7 cellular contexts compared by ENCODE assay signal in genomic region chr19:49514151-49514550, GRCh38. TPM values are rescaled to one million over a fixed set of nuclear protein-coding genes. Genes with fewer than 3 reads are reported as not detected.
DNase-seq lines count a peak whose midpoint lies in the region; ATAC-seq and TF ChIP-seq lines count a peak whose summit lies in the region.
"Had no signal": no experiment of that assay in that cellular context is flagged by ENCODE, and none has a peak within 500 bp of the region (broad histone marks: within the 10 kb centered on the region; RNA-seq: fewer than 3 reads in every experiment).

No MANE protein-coding gene starts in this region.

- H3K23ac ChIP-seq in trophoblast cell (ENCODE audit: low read length) = no peak overlapping the region

- no peak for TF ChIP-seq CTCF in body of pancreas (IDR thresholded peaks at IDR 0.05)

- H3K79me2 ChIP-seq in trophoblast cell (ENCODE audit: control insufficient read depth, insufficient read depth, low read length, poor library complexity) = no peaks in the 10 kb centered on the region

- WGBS in body of pancreas, 2 donors = 32 to 41% methylated on average over 9 to 15 of the region's 21 CpGs
- WGBS in trophoblast cell (ENCODE audit: extremely low coverage, insufficient coverage, insufficient read length) = no CpG with 5 or more reads among the region's 21 CpGs

- peaks cover 38% of the 10 kb centered on the region for H3K4me1 ChIP-seq in body of pancreas
- peaks cover 8 to 10% of the 10 kb centered on the region in 2 experiments for H3K4me1 ChIP-seq in trophoblast cell (ENCODE audit: control insufficient read depth in 1 of 2, insufficient read depth in 2 of 2, low read length in 2 of 2)

- peak overlapping the region; percentile 48 for H2AK5ac ChIP-seq in trophoblast cell (ENCODE audit: low read length)

- no peak overlapping the region for H2BK12ac ChIP-seq in trophoblast cell (ENCODE audit: low read length)

- H3K4me2 ChIP-seq in trophoblast cell (ENCODE audit: low read length) = no peak overlapping the region

- no peak overlapping the region for H4K8ac ChIP-seq in trophoblast cell (ENCODE audit: low read depth, low read length)

- H3K79me1 ChIP-seq in trophoblast cell (ENCODE audit: low read length) = peaks cover 7% of the 10 kb centered on the region

- DNase-seq in Jurkat, Clone E6-1 (ENCODE audit: low read depth, low spot score) = no peak
- peak in 3 of 4 donors; percentile 61 to 71 (median 66) for DNase-seq in body of pancreas
- peak; percentile 34 to 55 for DNase-seq in trophoblast cell
- no peak for DNase-seq in stimulated activated naive CD4-positive, alpha-beta T cell treated with Interleukin-2 at 50 U/mL for 16 hours (lab: John Stamatoyannopoulos, UW)
- no peak for DNase-seq in SKM-1 (lab: John Stamatoyannopoulos, UW; ENCODE audit: unreplicated experiment)
- DNase-seq: substantia nigra had no signal

- H3K4ac ChIP-seq in trophoblast cell (ENCODE audit: low read depth, low read length) = no peak overlapping the region

- H2BK120ac ChIP-seq in trophoblast cell (ENCODE audit: insufficient read depth, low read length, poor library complexity) = no peak overlapping the region

- no peak overlapping the region for H3K14ac ChIP-seq in trophoblast cell (ENCODE audit: low read length)

- H3K18ac ChIP-seq in trophoblast cell (ENCODE audit: low read length) = peak overlapping the region; percentile 33

- H3K36me3 ChIP-seq in body of pancreas (replicated peaks in 1 of 2; ENCODE audit: insufficient read depth in 1 of 2, low read depth in 2 of 2) (no peaks in the 10 kb centered on the region), trophoblast cell (ENCODE audit: control insufficient read depth in 1 of 2, insufficient read depth in 2 of 2, low read length in 2 of 2) (peaks cover 0 to 3% of the 10 kb centered on the region in 2 experiments)

- TF ChIP-seq POLR2A in body of pancreas (IDR thresholded peaks at IDR 0.05) = peak in 1 of 3 donors; percentile 24

- H3K27me3 ChIP-seq in body of pancreas = no peaks in the 10 kb centered on the region
- H3K27me3 ChIP-seq in trophoblast cell (ENCODE audit: insufficient read depth, low read length) = no peaks in the 10 kb centered on the region

- H2BK5ac ChIP-seq in trophoblast cell (ENCODE audit: low read depth, low read length, poor library complexity) = peak overlapping the region; percentile 35

- H3K9ac ChIP-seq in trophoblast cell (ENCODE audit: low read length) = no peak overlapping the region

- peak overlapping the region; percentile 70 for H3K4me3 ChIP-seq in Jurkat, Clone E6-1 (ENCODE audit: low read length)
- peak overlapping the region in 1 of 2 donors; percentile 45 for H3K4me3 ChIP-seq in body of pancreas
- no peak overlapping the region for H3K4me3 ChIP-seq in trophoblast cell (ENCODE audit: low read depth, low read length)

- no peak overlapping the region for H4K91ac ChIP-seq in trophoblast cell (ENCODE audit: low read depth, low read length)

- intact Hi-C loops in body of pancreas (cut with DNase I) = no loop called here

- H3K9me3 ChIP-seq in body of pancreas = no peaks in the 10 kb centered on the region
- no peaks in the 10 kb centered on the region for H3K9me3 ChIP-seq in trophoblast cell (ENCODE audit: insufficient read depth, low read depth, low read length)

- no peak overlapping the region for H2AFZ ChIP-seq in trophoblast cell (ENCODE audit: insufficient read depth, low read length, poor library complexity)

- ATAC-seq in body of pancreas (peak; percentile 65), GM21390 (IDR thresholded peaks at IDR 0.05; ENCODE audit: unreplicated experiment) (no peak)

- H4K12ac ChIP-seq in trophoblast cell (ENCODE audit: low read depth, low read length) = peak overlapping the region; percentile 31

- H3K27ac ChIP-seq in body of pancreas = peak overlapping the region in 2 of 4 donors; percentile 78 to 84
- no peak overlapping the region for H3K27ac ChIP-seq in trophoblast cell (ENCODE audit: low read depth, low read length)

RNA-seq across cellular contexts. Expression of gene FCGRT, which starts 1.7 kb away (rescaled TPM):
- polyA plus RNA-seq in Jurkat, Clone E6-1 (2012; ENCODE audit: insufficient read depth, insufficient read length) = 68.6 TPM
- 100 to 1,000 TPM; 117 to 121 TPM for total RNA-seq in body of pancreas
- polyA plus RNA-seq in trophoblast cell (2013) = 35.6 and 38.5 TPM in 2 replicates

RNA-seq across cellular contexts. Expression of gene RCN3, which starts 13.7 kb away (rescaled TPM):
- 9.3 TPM for polyA plus RNA-seq in Jurkat, Clone E6-1 (2012; ENCODE audit: insufficient read depth, insufficient read length)
- 10 to 100 TPM; 11.9 to 39.9 TPM for total RNA-seq in body of pancreas
- polyA plus RNA-seq in trophoblast cell (2013) = 8.2 and 9.4 TPM in 2 replicates

RNA-seq across cellular contexts. Expression of gene RPS11, which starts 17.9 kb away (rescaled TPM):
- polyA plus RNA-seq in Jurkat, Clone E6-1 (2012; ENCODE audit: insufficient read depth, insufficient read length) = 3,956 TPM
- total RNA-seq in body of pancreas = 1,000 to 10,000 TPM; 1,400 to 1,772 TPM
- polyA plus RNA-seq in trophoblast cell (2013) = 3,613 and 3,657 TPM in 2 replicates

RNA-seq across cellular contexts. Expression of gene RPL13A, which starts 26.7 kb away (rescaled TPM):
- 3,715 TPM for polyA plus RNA-seq in Jurkat, Clone E6-1 (2012; ENCODE audit: insufficient read depth, insufficient read length)
- 1,000 to 10,000 TPM; 1,758 to 2,456 TPM for total RNA-seq in body of pancreas
- polyA plus RNA-seq in trophoblast cell (2013) = 4,404 and 4,537 TPM in 2 replicates

RNA-seq across cellular contexts. Expression of gene FLT3LG, which starts 40.1 kb away (rescaled TPM):
- 14.7 TPM for polyA plus RNA-seq in Jurkat, Clone E6-1 (2012; ENCODE audit: insufficient read depth, insufficient read length)
- total RNA-seq in body of pancreas = under 1 TPM; 0.52 to 0.66 TPM
- 0.29 and 0.55 TPM in 2 replicates for polyA plus RNA-seq in trophoblast cell (2013)

Comparison
In these comparisons a context has a peak if more than half of its experiments do, and no peak if none do; other contexts are left out.
1. DNase-seq: peak in body of pancreas (3 of 4) and trophoblast cell (2 of 2); none in Jurkat, Clone E6-1 (single experiment), stimulated activated naive CD4-positive, alpha-beta T cell treated with Interleukin-2 at 50 U/mL for 16 hours (single experiment) and SKM-1 (single experiment).